Comparison of ENCODE assay signal across 8 cellular contexts in the genomic region with DNA sequence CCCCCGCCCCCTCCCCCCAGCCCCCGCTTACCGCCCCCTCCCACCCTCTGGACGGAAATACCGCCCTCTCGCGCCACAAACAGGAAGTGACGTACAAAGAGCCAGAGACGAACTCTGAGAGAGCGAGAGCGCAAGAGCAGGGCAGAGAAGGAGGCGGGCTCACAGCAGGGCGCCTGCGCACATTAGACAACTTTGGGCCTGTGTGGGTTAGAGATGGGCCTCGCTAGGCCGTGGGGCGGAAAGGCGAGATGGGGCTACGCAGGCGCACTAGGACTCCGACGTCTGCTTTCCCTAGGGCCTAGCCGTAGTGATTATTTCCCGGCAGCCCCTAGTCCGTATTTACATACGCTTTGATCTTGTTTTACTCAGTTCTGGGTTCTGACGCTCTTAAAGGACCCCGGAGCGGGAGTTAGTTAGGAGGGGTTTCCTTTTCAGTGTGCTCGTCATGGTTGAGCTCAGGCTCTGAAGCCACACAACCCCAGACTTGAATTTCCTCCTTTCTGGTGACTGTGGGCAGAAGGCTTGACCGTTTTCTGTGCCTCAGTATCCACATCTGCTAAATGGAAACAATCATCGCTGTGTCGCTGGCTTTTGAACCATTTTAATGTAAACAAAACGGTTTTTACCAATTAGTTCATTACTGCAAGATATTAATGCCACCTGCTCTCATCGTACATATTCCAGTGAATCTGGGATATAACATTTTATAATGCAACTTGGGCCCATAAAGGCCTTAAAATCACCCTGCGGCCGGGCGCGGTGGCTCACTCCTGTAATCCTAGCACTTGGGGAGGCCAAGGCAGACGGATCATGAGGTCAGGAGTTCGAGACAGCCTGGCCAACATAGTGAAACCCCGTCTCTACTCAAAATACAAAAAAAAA. TPM values are rescaled to one million over a fixed set of nuclear protein-coding genes. Genes with fewer than 3 reads are reported as not detected.
A peak's percentile ranks its signal among the peaks of the same experiment; 100 is the strongest.
DNase-seq lines count a peak whose midpoint lies in the region; ATAC-seq, FAIRE-seq and TF ChIP-seq lines count a peak whose summit lies in the region.

No MANE protein-coding gene starts in this region.

- H3K9me3 Mint-ChIP-seq in endodermal cell, result no peaks in the 10 kb centered on the region

- peaks cover 10% of the 10 kb centered on the region for H3K4me1 ChIP-seq in endodermal cell (ENCODE audit: control insufficient read depth, insufficient read depth, low read length)
- H3K4me1 ChIP-seq in mesendoderm (ENCODE audit: control insufficient read depth, low read depth, low read length), result peaks cover 6% of the 10 kb centered on the region

- no peaks in the 10 kb centered on the region for H3K27me3 ChIP-seq in endodermal cell (ENCODE audit: control insufficient read depth, insufficient read depth, low read length, poor library complexity, severe bottlenecking)
- no peaks in the 10 kb centered on the region for H3K27me3 ChIP-seq in mesendoderm (ENCODE audit: insufficient read depth, low read length, poor library complexity)

- H3K36me3 ChIP-seq in endodermal cell (ENCODE audit: control insufficient read depth, insufficient read depth, low read length) (peaks cover 10% of the 10 kb centered on the region), mesendoderm (ENCODE audit: control insufficient read depth, insufficient read depth, low read length) (peaks cover 2% of the 10 kb centered on the region)

- H3K79me2 ChIP-seq in mesendoderm (ENCODE audit: control insufficient read depth, insufficient read depth, low read length), result peaks cover 36% of the 10 kb centered on the region

- peak overlapping the region; percentile 44 for H3K4ac ChIP-seq in mesendoderm (ENCODE audit: low read depth, low read length)

- no peaks in the 10 kb centered on the region for H3K9me3 ChIP-seq in endodermal cell (ENCODE audit: control insufficient read depth, low read length)

- peak overlapping the region; percentile 97 for H3K18ac ChIP-seq in mesendoderm (ENCODE audit: low read length)

- no peaks in the 10 kb centered on the region for H3K27me3 Mint-ChIP-seq in endodermal cell (ENCODE audit: insufficient read depth)

- peak overlapping the region; percentile 81 for H3K4me3 ChIP-seq in endodermal cell (ENCODE audit: low read length)
- peak overlapping the region; percentile 29 for H3K4me3 ChIP-seq in mesendoderm (ENCODE audit: low read length)

- H3K4me3 Mint-ChIP-seq in endodermal cell, result peak overlapping the region; percentile 96

- no peak overlapping the region for H2AK5ac ChIP-seq in mesendoderm (ENCODE audit: low read length)

- H4K5ac ChIP-seq in mesendoderm (ENCODE audit: low read length), result peak overlapping the region; percentile 90

- no peak overlapping the region for H2BK15ac ChIP-seq in mesendoderm (replicated peaks; ENCODE audit: low read depth)

- peak overlapping the region; percentile 53 for H3K4me2 ChIP-seq in mesendoderm (ENCODE audit: low read length)

- peak overlapping the region; percentile 66 for H3K9ac ChIP-seq in endodermal cell (ENCODE audit: extremely low read depth, low read length, poor library complexity, severe bottlenecking)
- H3K9ac ChIP-seq in mesendoderm (ENCODE audit: low read length), result peak overlapping the region; percentile 82

- TF ChIP-seq CTCF in endodermal cell (conservative IDR thresholded peaks at IDR 0.05), result no peak

- DNase-seq in Caki2 (ENCODE audit: low read depth), result peak; percentile 99
- DNase-seq in HTR-8/SVneo (ENCODE audit: insufficient read length, low spot score), result peak; percentile 99
- DNase-seq in NOMO-1 treated with DMSO at 0.1 percent for 48 hours (lab: John Stamatoyannopoulos, UW; ENCODE audit: unreplicated experiment), result peak; percentile 100
- peak; percentile 98 for DNase-seq in activated CD8-positive, alpha-beta memory T cell treated with anti-CD3 and anti-CD28 coated beads, Interleukin-2, amount 50 U/mL, for 24 hours (ENCODE audit: extremely low read depth)
- peak; percentile 99 for DNase-seq in endodermal cell
- peak; percentile 100 for DNase-seq in mesendoderm
- DNase-seq in stimulated activated CD8-positive, alpha-beta memory T cell treated with anti-CD3 and anti-CD28 coated beads, Interleukin-12 subunit alpha, Interleukin-12 subunit beta, amount 100 ng/mL, for 4 hours (ENCODE audit: low read depth), result peak; percentile 96

- peaks cover 36% of the 10 kb centered on the region for H3K4me1 Mint-ChIP-seq in endodermal cell

- peaks cover 20% of the 10 kb centered on the region for H3K79me1 ChIP-seq in mesendoderm (ENCODE audit: low read length)

- H3K27ac ChIP-seq in endodermal cell (ENCODE audit: low read depth, low read length) (peak overlapping the region; percentile 97), mesendoderm (ENCODE audit: low read depth, low read length) (peak overlapping the region; percentile 96)

- in situ Hi-C loops in Caki2 (cut with HindIII; ENCODE audit: low pct_unique_long_range_greater_than_20kb, low sequenced_read_pairs), result no loop called here

- peak overlapping the region; percentile 96 for H3K56ac ChIP-seq in mesendoderm (ENCODE audit: low read length)

- H2BK5ac ChIP-seq in mesendoderm (ENCODE audit: low read length), result peak overlapping the region; percentile 69

- peak; percentile 70 for FAIRE-seq in HTR-8/SVneo (lab: Jason Lieb, UNC)

- no peaks in the 10 kb centered on the region for H3K36me3 Mint-ChIP-seq in endodermal cell (ENCODE audit: low read depth)

- no peak overlapping the region for H4K8ac ChIP-seq in mesendoderm (ENCODE audit: low read depth, low read length)

- no peak overlapping the region for H3K23ac ChIP-seq in mesendoderm (ENCODE audit: low read length)

- 20 to 30% methylated on average over 29 to 39 of the region's 42 CpGs for WGBS in endodermal cell (ENCODE audit: insufficient coverage in 1 of 2, insufficient read length in 1 of 2), 2 experiments
- WGBS in mesendoderm (ENCODE audit: extremely low coverage, insufficient coverage, low lambda C conversion rate), result no CpG with 5 or more reads among the region's 42 CpGs

- ATAC-seq in GM21381 (IDR thresholded peaks at IDR 0.05; ENCODE audit: unreplicated experiment), result peak; percentile 84

- no peak overlapping the region for H2BK120ac ChIP-seq in mesendoderm (ENCODE audit: low read depth, low read length)

- peak overlapping the region; percentile 98 for H3K27ac Mint-ChIP-seq in endodermal cell

RNA-seq across cellular contexts. Expression of gene AKT2, which starts 0.4 kb away (rescaled TPM):
- total RNA-seq in Caki2 (2014; rRNA removed; shearing (Covaris generic); ENCODE audit: low replicate concordance), result 63.4 and 91.3 TPM in 2 replicates
- 100 to 1,000 TPM; 190 to 208 TPM for total RNA-seq in endodermal cell
- polyA plus RNA-seq in endodermal cell (2013, experiment 1 of 2), result 107 TPM
- polyA plus RNA-seq in endodermal cell (2013, experiment 2 of 2), result 99.8 TPM
- 97.3 TPM for polyA plus RNA-seq in mesendoderm (2013, experiment 1 of 2)
- polyA plus RNA-seq in mesendoderm (2013, experiment 2 of 2), result 103 TPM

RNA-seq across cellular contexts. Expression of gene CCNP, which starts 59.1 kb away (rescaled TPM):
- total RNA-seq in Caki2 (2014; rRNA removed; shearing (Covaris generic); ENCODE audit: low replicate concordance), result not detected in 2 replicates
- total RNA-seq in endodermal cell, result 1 to 10 TPM in 1 of 2 donors, under 1 TPM in 1; 0.73 to 1.4 TPM
- polyA plus RNA-seq in endodermal cell (2013, experiment 1 of 2), result 0.21 TPM
- polyA plus RNA-seq in endodermal cell (2013, experiment 2 of 2), result 0.41 TPM
- 0.28 TPM for polyA plus RNA-seq in mesendoderm (2013, experiment 1 of 2)
- 0.15 TPM for polyA plus RNA-seq in mesendoderm (2013, experiment 2 of 2)

Comparison
In these comparisons a context has a peak if more than half of its experiments do, and no peak if none do; other contexts are left out.
1. Peak in every context shown above with its lines: DNase-seq, ATAC-seq, H3K4me3 ChIP-seq and H3K27ac ChIP-seq.